In genomic region chr6:152783217-152783878, GRCh38 we compare ENCODE assay signal across 22 cellular contexts. TPM values are rescaled to one million over a fixed set of nuclear protein-coding genes. Genes with fewer than 3 reads are reported as not detected.
A peak's percentile ranks its signal among the peaks of the same experiment; 100 is the strongest.
DNase-seq lines count a peak whose midpoint lies in the region; ATAC-seq and TF ChIP-seq lines count a peak whose summit lies in the region.
"Had no signal": no experiment of that assay in that cellular context is flagged by ENCODE, and none has a peak within 500 bp of the region (broad histone marks: within the 10 kb centered on the region; RNA-seq: fewer than 3 reads in every experiment).

No MANE protein-coding gene starts in this region.

- H3K27ac Mint-ChIP-seq in GM23338 (no peak overlapping the region), immature natural killer cell (no peak overlapping the region), MCF 10A (ENCODE audit: low read depth, unreplicated experiment) (no peak overlapping the region)
- H3K27ac Mint-ChIP-seq: CD4-positive, alpha-beta T cell had no signal

- DNase-seq in NCI-H510A (lab: John Stamatoyannopoulos, UW) (peak; percentile 2), NCI-H510A treated with DMSO at 0.1 percent for 48 hours (lab: John Stamatoyannopoulos, UW) (no peak), GM23338 (ENCODE audit: low spot score) (peak; percentile 10), immature natural killer cell (no peak), MCF 10A (ENCODE audit: unreplicated experiment) (no peak), SIG-M5 treated with dmso at 0.1 percent for 504 hours (lab: John Stamatoyannopoulos, UW; ENCODE audit: unreplicated experiment) (no peak)
- DNase-seq: BE2C; CD4-positive, alpha-beta T cell; GM23248; KG1; NCI-H1436; NCI-H2029; NCI-H2171 treated with DMSO at 0.1 percent for 48 hours; NCI-H446 treated with DMSO at 0.1 percent for 48 hours; NCI-H82; Right ventricle myocardium superior had no signal

- intact Hi-C loops in MCF 10A (cut with micrococcal nuclease): no loop called here

- H3K9me2 ChIP-seq in GM23338 (ENCODE audit: insufficient read depth): peaks cover 9% of the 10 kb centered on the region

- no peaks in the 10 kb centered on the region for H3K4me1 ChIP-seq in GM23338 (ENCODE audit: insufficient read depth)
- H3K4me1 ChIP-seq: BE2C had no signal

- POLR2A ChIA-PET in MCF 10A (lab: Yijun Ruan, JAX): no interaction called here

- H3K4me2 ChIP-seq in GM23338: no peak overlapping the region

- no peaks in the 10 kb centered on the region for H3K27me3 ChIP-seq in GM23338 (ENCODE audit: insufficient read depth)
- H3K27me3 ChIP-seq: BE2C had no signal

- H3F3A ChIP-seq in GM23338 (replicated peaks; ENCODE audit: low read depth): no peaks in the 10 kb centered on the region

- no peak overlapping the region for H3K4me3 ChIP-seq in GM23338
- H3K4me3 ChIP-seq: GM23248 had no signal

- TF ChIP-seq CTCF in GM23338 (conservative IDR thresholded peaks at IDR 0.05; ENCODE audit: low read depth in 2 of 2): no peak
- TF ChIP-seq CTCF in MCF 10A (IDR thresholded peaks at IDR 0.05; ENCODE audit: unreplicated experiment): no peak

- H2AFZ ChIP-seq in GM23338: peak overlapping the region; percentile 49; the same call in 1 of the 2 replicates
- H2AFZ ChIP-seq: GM23248 had no signal

- H3K36me3 Mint-ChIP-seq in GM23338 (ENCODE audit: low read depth): no peaks in the 10 kb centered on the region
- H3K36me3 Mint-ChIP-seq in immature natural killer cell: no peaks in the 10 kb centered on the region
- no peaks in the 10 kb centered on the region for H3K36me3 Mint-ChIP-seq in MCF 10A (ENCODE audit: insufficient read depth, unreplicated experiment)

- CTCF ChIA-PET in MCF 10A (lab: Yijun Ruan, JAX): interaction anchor here (1.2 kb wide), 1 partner anchor 9 kb away, joined by 4 read pairs; no protein-coding TSS in a partner anchor

- H3K4me1 Mint-ChIP-seq in GM23338 (no peaks in the 10 kb centered on the region), immature natural killer cell (peaks cover 0 to 7% of the 10 kb centered on the region in 2 donors), MCF 10A (ENCODE audit: insufficient read depth, unreplicated experiment) (no peaks in the 10 kb centered on the region)

- H3K9me3 Mint-ChIP-seq in GM23338 (no peaks in the 10 kb centered on the region), immature natural killer cell (no peaks in the 10 kb centered on the region), MCF 10A (ENCODE audit: unreplicated experiment) (peaks cover 7% of the 10 kb centered on the region)
- H3K9me3 Mint-ChIP-seq: CD4-positive, alpha-beta T cell had no signal

- no peaks in the 10 kb centered on the region for H3K36me3 ChIP-seq in GM23338 (ENCODE audit: insufficient read depth)
- H3K36me3 ChIP-seq: BE2C had no signal

- no peaks in the 10 kb centered on the region for H3K27me3 Mint-ChIP-seq in GM23338 (ENCODE audit: insufficient read depth, low read depth, poor library complexity)
- H3K27me3 Mint-ChIP-seq in immature natural killer cell (ENCODE audit: low read depth in 3 of 3): peaks cover 2 to 6% (median 2%) of the 10 kb centered on the region in 3 donors
- peaks cover 55% of the 10 kb centered on the region for H3K27me3 Mint-ChIP-seq in MCF 10A (ENCODE audit: insufficient read depth, unreplicated experiment)
- H3K27me3 Mint-ChIP-seq: CD4-positive, alpha-beta T cell had no signal

- no TSS peak for BruUV-seq in MCF 10A (replicated peaks; lab: Mats Ljungman, UMichigan)

- no peak for ATAC-seq in GM23338
- ATAC-seq in HG03432 (IDR thresholded peaks at IDR 0.05; ENCODE audit: unreplicated experiment): peak; percentile 70
- ATAC-seq in HG03097 (IDR thresholded peaks at IDR 0.05; ENCODE audit: low FRiP score, unreplicated experiment): no peak
- ATAC-seq: HCT116, SK-N-SH treated with all-trans-retinoic acid at 6 μM for 48 hours had no signal

- H3K4me3 Mint-ChIP-seq in GM23338 (no peak overlapping the region), immature natural killer cell (no peak overlapping the region), MCF 10A (ENCODE audit: unreplicated experiment) (no peak overlapping the region)
- H3K4me3 Mint-ChIP-seq: CD4-positive, alpha-beta T cell had no signal

- H3K27ac ChIP-seq in GM23338 (ENCODE audit: low read depth): no peak overlapping the region
- H3K27ac ChIP-seq: 22Rv1, GM23248 had no signal

- no peaks in the 10 kb centered on the region for H4K20me1 ChIP-seq in GM23338 (replicated peaks; ENCODE audit: insufficient read depth)

- H3K79me2 ChIP-seq in GM23338 (replicated peaks; ENCODE audit: insufficient read depth): no peaks in the 10 kb centered on the region

TF ChIP-seq in GM23338, 12 proteins besides CTCF, POLR2A, EP300 and RAD21 (continues in another document):
- TF ChIP-seq ETS1 (IDR thresholded peaks at IDR 0.05) (no peak), ZNF462 (CRISPR knock-in tag; IDR thresholded peaks at IDR 0.05) (no peak), JUNB (IDR thresholded peaks at IDR 0.05; ENCODE audit: unreplicated experiment) (no peak), EZH2phosphoT487 (IDR thresholded peaks at IDR 0.05; ENCODE audit: unreplicated experiment) (no peak), ZNF331 (CRISPR knock-in tag; IDR thresholded peaks at IDR 0.05; ENCODE audit: low read depth) (no peak), NANOG (IDR thresholded peaks at IDR 0.05; ENCODE audit: borderline replicate concordance) (no peak), STAT1 (IDR thresholded peaks at IDR 0.05; ENCODE audit: unreplicated experiment) (no peak)

RNA-seq across cellular contexts. Expression of gene VIP, which starts 32.8 kb away (rescaled TPM):
- not detected in 2 replicates for total RNA-seq in GM23338 (2014; rRNA removed; shearing (Covaris generic))
- polyA plus RNA-seq in GM23338 (2016; fragmentation: Nextera tagmentation; extraction: Ambion mirVana) (not detected in 2 replicates), immature natural killer cell (not detected)
- not detected in 2 replicates for total RNA-seq in MCF 10A (2022)
- total RNA-seq: CD4-positive, alpha-beta T cell; T-helper 1 cell treated with Interleukin-12 subunit alpha and Interleukin-12 subunit beta and Interleukin-4 antibody, amounts not matched to agents 30 ng/mL and 1 ng/mL, for 36 hours had no signal
- polyA plus RNA-seq: GM23248 had no signal

Comparison
In these comparisons a context has a peak if more than half of its experiments do, and no peak if none do; other contexts are left out.
1. DNase-seq: peak in NCI-H510A (single experiment) and GM23338 (single experiment); none in NCI-H510A treated with DMSO at 0.1 percent for 48 hours (single experiment), immature natural killer cell (0 of 3), MCF 10A (single experiment) and SIG-M5 treated with dmso at 0.1 percent for 504 hours (single experiment).